In genomic region chr19:42083537-42083936, GRCh38 we compare ENCODE assay signal across 26 cellular contexts. TPM values are rescaled to one million over a fixed set of nuclear protein-coding genes. Genes with fewer than 3 reads are reported as not detected.
"Had no signal": no experiment of that assay in that cellular context is flagged by ENCODE, and none has a peak within 500 bp of the region (broad histone marks: within the 10 kb centered on the region; RNA-seq: fewer than 3 reads in every experiment).

No MANE protein-coding gene starts in this region.

- H3K4me3 ChIP-seq: left ventricle myocardium inferior, lower lobe of right lung, pancreas, prostate gland, spleen, tibial artery, upper lobe of right lung, vagina had no signal

- H3K27ac Mint-ChIP-seq: endodermal cell; nephron; stimulated activated memory B cell treated with anti-CD40 and anti-IgM and Interleukin-4, amounts not matched to agents 10 μg/mL and 1 μg/mL and 100 μg/mL, for 72 hours; stimulated activated naive CD8-positive, alpha-beta T cell treated with anti-CD3 and anti-CD28 coated beads, Interleukin-15, Interleukin-2, amounts not matched to agents 100 ng/mL and 50 ng/mL, for 24 hours had no signal

- ATAC-seq: foreskin keratinocyte; left cardiac atrium; lower lobe of right lung; pancreas; sciatic nerve; stimulated activated memory B cell treated with anti-CD40 and anti-IgM and Interleukin-4, amounts not matched to agents 10 μg/mL and 1 μg/mL and 100 μg/mL, for 72 hours; upper lobe of right lung had no signal

- H3K27me3 Mint-ChIP-seq: naive B cell; stimulated activated memory B cell treated with anti-CD40 and anti-IgM and Interleukin-4, amounts not matched to agents 10 μg/mL and 1 μg/mL and 100 μg/mL, for 72 hours; stimulated activated naive CD8-positive, alpha-beta T cell treated with anti-CD3 and anti-CD28 coated beads, Interleukin-15, Interleukin-2, amounts not matched to agents 100 ng/mL and 50 ng/mL, for 24 hours had no signal

- H3K27me3 ChIP-seq: foreskin keratinocyte, pancreas, spleen, tibial artery, upper lobe of right lung, vagina had no signal

- H3K36me3 Mint-ChIP-seq: naive B cell had no signal

- FAIRE-seq: endothelial cell of umbilical vein, pancreas had no signal

- H3K27ac ChIP-seq: foreskin keratinocyte, left ventricle myocardium inferior, lower lobe of right lung, pancreas, prostate gland, spleen, tibial artery, upper lobe of right lung, vagina had no signal

- H3K4me1 Mint-ChIP-seq: nephron had no signal

- H3K9me3 Mint-ChIP-seq: endodermal cell; naive B cell; nephron; stimulated activated memory B cell treated with anti-CD40 and anti-IgM and Interleukin-4, amounts not matched to agents 10 μg/mL and 1 μg/mL and 100 μg/mL, for 72 hours; stimulated activated naive CD8-positive, alpha-beta T cell treated with anti-CD3 and anti-CD28 coated beads, Interleukin-15, Interleukin-2, amounts not matched to agents 100 ng/mL and 50 ng/mL, for 24 hours had no signal

- H3K4me1 ChIP-seq: pancreas, prostate gland, vagina had no signal

- DNase-seq: effector CD4-positive, alpha-beta T cell; endodermal cell; erythroblast; kidney; left cardiac atrium; left ventricle myocardium inferior; lower lobe of right lung; mesendoderm; naive B cell; occipital lobe; pancreas; spleen; stimulated activated CD4-positive, alpha-beta T cell treated with anti-CD3 and anti-CD28 coated beads, Interleukin-15, amount 100 ng/mL, for 24 hours; stimulated activated CD4-positive, alpha-beta T cell treated with anti-CD3 and anti-CD28 coated beads, Interleukin-1b, Interleukin-23, amount 100 ng/mL, for 48 hours; stimulated activated CD4-positive, alpha-beta T cell treated with anti-CD3 and anti-CD28 coated beads, Interleukin-4, amount 100 ng/mL, for 24 hours; tibial artery; upper lobe of right lung had no signal

- H3K9me3 ChIP-seq: left ventricle myocardium inferior, lower lobe of right lung, pancreas, prostate gland, spleen, tibial artery, upper lobe of right lung, vagina had no signal

- H3K4me3 Mint-ChIP-seq: endodermal cell; naive B cell; nephron; stimulated activated memory B cell treated with anti-CD40 and anti-IgM and Interleukin-4, amounts not matched to agents 10 μg/mL and 1 μg/mL and 100 μg/mL, for 72 hours; stimulated activated naive CD8-positive, alpha-beta T cell treated with anti-CD3 and anti-CD28 coated beads, Interleukin-15, Interleukin-2, amounts not matched to agents 100 ng/mL and 50 ng/mL, for 24 hours had no signal

RNA-seq across cellular contexts. Expression of gene GRIK5, which starts 13.5 kb away (rescaled TPM):
- total RNA-seq: dermis microvascular lymphatic vessel endothelial cell had no signal
